27 cellular contexts compared by ENCODE assay signal in genomic region chr5:111787006-111787405, GRCh38.
"Had no signal": no experiment of that assay in that cellular context is flagged by ENCODE, and none has a peak within 500 bp of the region (broad histone marks: within the 10 kb centered on the region; RNA-seq: fewer than 3 reads in every experiment).

No MANE protein-coding gene starts in this region.

- H3K4me1 Mint-ChIP-seq: activated B cell treated with CpG ODN at 0.5 μM for 24 hours; activated CD8-positive, alpha-beta memory T cell treated with anti-CD3 and anti-CD28 coated beads, Interleukin-2, amount 10 ng/mL, durations not matched to agents 7 days and 5 days; activated naive CD4-positive, alpha-beta T cell treated with anti-CD3 and anti-CD28 coated beads, Interleukin-2, amount 50 U/mL, for 24 hours had no signal

- DNase-seq: activated B cell treated with CpG ODN at 0.5 μM for 24 hours; activated CD4-positive, alpha-beta T cell treated with anti-CD3 and anti-CD28 coated beads for 1 hour; activated CD4-positive, alpha-beta T cell treated with anti-CD3 and anti-CD28 coated beads, Interleukin-2, amount 10 ng/mL, durations not matched to agents 24 days and 14 days; activated CD4-positive, alpha-beta T cell treated with anti-CD3 and anti-CD28 coated beads, Interleukin-2, amount 50 U/mL, for 48 hours; activated CD8-positive, alpha-beta memory T cell treated with anti-CD3 and anti-CD28 coated beads, Interleukin-2, amount 10 ng/mL, durations not matched to agents 7 days and 5 days; activated effector memory CD4-positive, alpha-beta T cell treated with Interleukin-2 at 50 U/mL for 16 hours; activated naive CD4-positive, alpha-beta T cell; activated T-cell treated with anti-CD3 and anti-CD28 coated beads, Interleukin-2, amount 50 U/mL, for 24 hours; aorta; body of pancreas; central memory CD4-positive, alpha-beta T cell; KG1; NCI-H1105; NCI-H1436; NCI-H1694 treated with DMSO at 0.1 percent for 48 hours; NCI-H2081; NCI-H510A treated with DMSO at 0.1 percent for 48 hours; NCI-H69; NK-92 treated with Interleukin-12 subunit alpha and Interleukin-12 subunit beta, amount 100 ng/mL, for 24 hours; OCI-M1; Peyer's patch; Right ventricle myocardium superior; SJCRH30 had no signal

- H3K4me1 ChIP-seq: body of pancreas, Peyer's patch, SJCRH30 had no signal

- H3K27me3 ChIP-seq: body of pancreas, Peyer's patch, SJCRH30 had no signal

- H3K27ac Mint-ChIP-seq: activated B cell treated with CpG ODN at 0.5 μM for 24 hours; activated CD4-positive, alpha-beta T cell treated with anti-CD3 and anti-CD28 coated beads, Interleukin-2, amount 10 ng/mL, durations not matched to agents 24 days and 14 days; activated CD8-positive, alpha-beta memory T cell treated with anti-CD3 and anti-CD28 coated beads, Interleukin-2, amount 10 ng/mL, durations not matched to agents 7 days and 5 days; activated naive CD4-positive, alpha-beta T cell treated with anti-CD3 and anti-CD28 coated beads, Interleukin-2, amount 50 U/mL, for 24 hours; activated T-cell treated with anti-CD3 and anti-CD28 coated beads, Interleukin-2, amount 50 U/mL, for 24 hours; activated T-helper 1 cell treated with anti-CD3 and anti-CD28 coated beads, Interleukin-12 subunit alpha, Interleukin-12 subunit beta, Interleukin-2, Interleukin-4 antibody, amounts not matched to agents 30 ng/mL and 10 ng/mL and 1 ng/mL, durations not matched to agents 14 hours and 24 hours and 36 hours; T-helper 1 cell treated with Interleukin-12 subunit alpha and Interleukin-12 subunit beta and Interleukin-4 antibody, amounts not matched to agents 30 μg/mL and 1 μg/mL, for 36 hours had no signal

- H3K36me3 Mint-ChIP-seq: activated CD8-positive, alpha-beta memory T cell treated with anti-CD3 and anti-CD28 coated beads, Interleukin-2, amount 10 ng/mL, durations not matched to agents 7 days and 5 days; activated naive CD4-positive, alpha-beta T cell treated with anti-CD3 and anti-CD28 coated beads, Interleukin-2, amount 50 U/mL, for 24 hours had no signal

- H3K27ac ChIP-seq: body of pancreas, Peyer's patch, RWPE1, SJCRH30 had no signal

- H3K9me3 ChIP-seq: body of pancreas, Peyer's patch, SJCRH30 had no signal

- H3K36me3 ChIP-seq: Peyer's patch, SJCRH30 had no signal

- ATAC-seq: activated CD8-positive, alpha-beta memory T cell treated with anti-CD3 and anti-CD28 coated beads, Interleukin-2, amount 10 ng/mL, durations not matched to agents 7 days and 5 days; body of pancreas had no signal

- H3K9me3 Mint-ChIP-seq: activated B cell treated with CpG ODN at 0.5 μM for 24 hours; activated CD4-positive, alpha-beta T cell treated with anti-CD3 and anti-CD28 coated beads, Interleukin-2, amount 10 ng/mL, durations not matched to agents 24 days and 14 days; activated naive CD4-positive, alpha-beta T cell treated with anti-CD3 and anti-CD28 coated beads, Interleukin-2, amount 50 U/mL, for 24 hours; activated T-cell treated with anti-CD3 and anti-CD28 coated beads, Interleukin-2, amount 50 U/mL, for 24 hours; activated T-helper 1 cell treated with anti-CD3 and anti-CD28 coated beads, Interleukin-12 subunit alpha, Interleukin-12 subunit beta, Interleukin-2, Interleukin-4 antibody, amounts not matched to agents 30 ng/mL and 10 ng/mL and 1 ng/mL, durations not matched to agents 14 hours and 24 hours and 36 hours; T-helper 1 cell treated with Interleukin-12 subunit alpha and Interleukin-12 subunit beta and Interleukin-4 antibody, amounts not matched to agents 30 μg/mL and 1 μg/mL, for 36 hours had no signal

- H3K4me3 Mint-ChIP-seq: activated B cell treated with CpG ODN at 0.5 μM for 24 hours; activated CD4-positive, alpha-beta T cell treated with anti-CD3 and anti-CD28 coated beads, Interleukin-2, amount 10 ng/mL, durations not matched to agents 24 days and 14 days; activated CD8-positive, alpha-beta memory T cell treated with anti-CD3 and anti-CD28 coated beads, Interleukin-2, amount 10 ng/mL, durations not matched to agents 7 days and 5 days; activated naive CD4-positive, alpha-beta T cell treated with anti-CD3 and anti-CD28 coated beads, Interleukin-2, amount 50 U/mL, for 24 hours; activated T-cell treated with anti-CD3 and anti-CD28 coated beads, Interleukin-2, amount 50 U/mL, for 24 hours; activated T-helper 1 cell treated with anti-CD3 and anti-CD28 coated beads, Interleukin-12 subunit alpha, Interleukin-12 subunit beta, Interleukin-2, Interleukin-4 antibody, amounts not matched to agents 30 ng/mL and 10 ng/mL and 1 ng/mL, durations not matched to agents 14 hours and 24 hours and 36 hours; T-helper 1 cell treated with Interleukin-12 subunit alpha and Interleukin-12 subunit beta and Interleukin-4 antibody, amounts not matched to agents 30 μg/mL and 1 μg/mL, for 36 hours had no signal

- H3K27me3 Mint-ChIP-seq: activated T-cell treated with anti-CD3 and anti-CD28 coated beads, Interleukin-2, amount 50 U/mL, for 24 hours had no signal

- H3K4me3 ChIP-seq: body of pancreas, Peyer's patch, SJCRH30 had no signal
